9 cellular contexts compared by ENCODE assay signal in the genomic region with DNA sequence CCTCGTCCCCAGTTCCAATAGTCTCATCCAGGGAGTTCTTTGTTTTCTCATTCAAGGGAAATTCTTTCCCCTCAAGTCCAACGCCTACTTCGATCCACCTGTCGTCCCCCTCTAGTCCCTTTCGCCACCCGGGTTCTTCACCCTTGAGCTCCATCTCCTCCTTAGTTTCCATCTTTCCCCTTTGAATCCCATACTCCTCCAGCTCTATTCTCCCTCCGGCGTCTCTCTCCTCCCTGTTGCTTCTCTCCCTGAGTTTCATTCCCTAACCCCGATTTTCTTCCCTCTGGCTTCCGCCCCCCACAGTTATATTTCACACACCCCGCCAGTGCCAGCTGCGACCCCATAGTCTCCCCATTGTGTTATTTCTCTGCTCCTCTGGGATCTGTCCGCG. TPM values are rescaled to one million over a fixed set of nuclear protein-coding genes. Genes with fewer than 3 reads are reported as not detected.
DNase-seq lines count a peak whose midpoint lies in the region; ATAC-seq and TF ChIP-seq lines count a peak whose summit lies in the region.
"Had no signal": no experiment of that assay in that cellular context is flagged by ENCODE, and none has a peak within 500 bp of the region (broad histone marks: within the 10 kb centered on the region; RNA-seq: fewer than 3 reads in every experiment).

No MANE protein-coding gene starts in this region.

- ATAC-seq in GM18511 (IDR thresholded peaks at IDR 0.05; ENCODE audit: unreplicated experiment) (no peak), GM21576 (IDR thresholded peaks at IDR 0.05; ENCODE audit: unreplicated experiment) (no peak)

- H3K36me3 ChIP-seq in Caco-2 (ENCODE audit: control insufficient read depth, insufficient read depth, low read length) (no peaks in the 10 kb centered on the region), Karpas-422 (ENCODE audit: insufficient read depth, low read length) (peaks cover 6% of the 10 kb centered on the region; the same call in 1 of the 2 replicates), osteoblast (ENCODE audit: insufficient read depth, low read length) (no peaks in the 10 kb centered on the region)

- CTCF ChIA-PET in Caco-2 (lab: Charles Lee), result interaction anchor here (0.6 to 0.9 kb wide), 2 partner anchors 17 to 28 kb away, joined by 6 read pairs; a partner anchor contains a TSS

- intact Hi-C loops in Caco-2 (cut with micrococcal nuclease; ENCODE audit: unreplicated experiment), result no loop called here

- H3K9me3 ChIP-seq in Caco-2, result no peaks in the 10 kb centered on the region
- no peaks in the 10 kb centered on the region for H3K9me3 ChIP-seq in Karpas-422 (ENCODE audit: low read length)
- no peaks in the 10 kb centered on the region for H3K9me3 ChIP-seq in osteoblast (ENCODE audit: low read depth, low read length)

- in situ Hi-C loops in GM13977 (cut with MboI; ENCODE audit: low pct_unique_long_range_greater_than_20kb, low sequenced_read_pairs, unreplicated experiment), result no loop called here

- H3K4me3 ChIP-seq in Caco-2 (ENCODE audit: low read depth, low read length) (peak overlapping the region; percentile 65), Karpas-422 (ENCODE audit: low read length) (no peak overlapping the region), coronary artery (peak overlapping the region; percentile 80), osteoblast (ENCODE audit: insufficient read depth, low read length) (peak overlapping the region; percentile 76)

- no peak for TF ChIP-seq CTCF in Caco-2 (IDR thresholded peaks at IDR 0.05; ENCODE audit: insufficient read depth in 1 of 2, low read depth in 1 of 2, low read length in 1 of 2, severe bottlenecking in 1 of 2, unreplicated experiment in 1 of 2)
- TF ChIP-seq CTCF in coronary artery (IDR thresholded peaks at IDR 0.05), result no peak
- TF ChIP-seq CTCF in osteoblast (IDR thresholded peaks at IDR 0.05; ENCODE audit: extremely low read depth, low read depth, low read length), result no peak
- TF ChIP-seq CTCF in GM13977 (IDR thresholded peaks at IDR 0.05; ENCODE audit: extremely low read depth, insufficient read depth, missing control alignments), result no peak

- H3K27me3 ChIP-seq in Caco-2 (replicated peaks; ENCODE audit: control insufficient read depth, insufficient read depth, low read length) (peaks cover 6% of the 10 kb centered on the region), Karpas-422 (ENCODE audit: low read length) (no peaks in the 10 kb centered on the region), osteoblast (ENCODE audit: insufficient read depth, low read length) (peaks cover 51% of the 10 kb centered on the region)

- no peaks in the 10 kb centered on the region for H3K9me2 ChIP-seq in Karpas-422 (replicated peaks; ENCODE audit: insufficient read depth, low read length)

- H3K9me3 Mint-ChIP-seq in Caco-2 (ENCODE audit: unreplicated experiment), result peaks cover 8% of the 10 kb centered on the region

- POLR2A ChIA-PET in Caco-2 (lab: Charles Lee), result no interaction called here

- BruUV-seq in Caco-2 (replicated peaks; lab: Mats Ljungman, UMichigan), result no TSS peak

- H3K4me1 ChIP-seq in Caco-2, result 0 out of 2 replicates have a peak, but pooled peaks cover 3% of the 10 kb centered on the region
- H3K4me1 ChIP-seq in Karpas-422 (ENCODE audit: low read length), result peaks cover 21% of the 10 kb centered on the region
- peaks cover 10% of the 10 kb centered on the region for H3K4me1 ChIP-seq in osteoblast (ENCODE audit: insufficient read depth, low read length)

- H2AFZ ChIP-seq in Karpas-422 (ENCODE audit: low read length) (no peak overlapping the region), osteoblast (ENCODE audit: low read length) (no peak overlapping the region)

- no peak overlapping the region; the same call in 1 of the 2 replicates for H3K9ac ChIP-seq in Karpas-422 (ENCODE audit: low read length)

- no peak for DNase-seq in Caco-2
- no peak for DNase-seq in Karpas-422
- DNase-seq in coronary artery (ENCODE audit: low spot score), result no peak
- DNase-seq in osteoblast (ENCODE audit: insufficient read length, low spot score, missing footprints), result peak; percentile 87
- no peak for DNase-seq in GM13977 (ENCODE audit: low spot score)
- no peak for DNase-seq in stimulated activated CD4-positive, alpha-beta T cell treated with anti-CD3 and anti-CD28 coated beads, Interleukin-4, amount 100 ng/mL, for 24 hours
- DNase-seq: retina had no signal

- H3K36me3 Mint-ChIP-seq in Caco-2 (ENCODE audit: insufficient read depth, unreplicated experiment), result peaks cover 19% of the 10 kb centered on the region

- peak overlapping the region; percentile 46 for H3K27ac Mint-ChIP-seq in Caco-2 (ENCODE audit: unreplicated experiment)

- H3K79me2 ChIP-seq in Karpas-422 (ENCODE audit: low read length), result no peaks in the 10 kb centered on the region
- no peaks in the 10 kb centered on the region for H3K79me2 ChIP-seq in osteoblast (ENCODE audit: insufficient read depth, low read length)

- peaks cover 43% of the 10 kb centered on the region for H3K27me3 Mint-ChIP-seq in Caco-2 (ENCODE audit: insufficient read depth, unreplicated experiment)

- H4K20me1 ChIP-seq in Karpas-422 (ENCODE audit: insufficient read depth, low read depth, low read length) (no peaks in the 10 kb centered on the region), osteoblast (ENCODE audit: insufficient read depth, low read length) (no peaks in the 10 kb centered on the region)

- peak overlapping the region; percentile 79 for H3K4me3 Mint-ChIP-seq in Caco-2 (ENCODE audit: unreplicated experiment)

- peaks cover 23% of the 10 kb centered on the region for H3K4me1 Mint-ChIP-seq in Caco-2 (ENCODE audit: low read depth, unreplicated experiment)

- H3K27ac ChIP-seq in Karpas-422 (ENCODE audit: low read length) (no peak overlapping the region), coronary artery (peak overlapping the region in 1 of 2 donors; percentile 90), osteoblast (ENCODE audit: low read depth, low read length) (no peak overlapping the region)

- H3K4me2 ChIP-seq in Karpas-422 (ENCODE audit: low read depth, low read length, poor library complexity, severe bottlenecking) (peak overlapping the region; percentile 94), osteoblast (ENCODE audit: insufficient read depth, low read length) (peak overlapping the region; percentile 94)

RNA-seq across cellular contexts. Expression of a gene that starts 0.6 kb away (rescaled TPM):
- total RNA-seq in Caco-2 (2022) (0.21 and 0.36 TPM in 2 replicates), osteoblast (under 0.01 TPM in 2 replicates)
- 0.47 and 0.63 TPM in 2 replicates for total RNA-seq in Karpas-422 (2014; rRNA removed; shearing (Covaris generic); ENCODE audit: low replicate concordance)

RNA-seq across cellular contexts. Expression of a gene that starts 9.7 kb away (rescaled TPM):
- 150 and 167 TPM in 2 replicates for total RNA-seq in Caco-2 (2022)
- 163 and 223 TPM in 2 replicates for total RNA-seq in Karpas-422 (2014; rRNA removed; shearing (Covaris generic); ENCODE audit: low replicate concordance)
- total RNA-seq in osteoblast, result 79.3 and 80.7 TPM in 2 replicates

RNA-seq across cellular contexts. Expression of a gene that starts 11.1 kb away (rescaled TPM):
- total RNA-seq in Caco-2 (2022) (42.1 and 45.0 TPM in 2 replicates), osteoblast (26.4 and 32.7 TPM in 2 replicates)
- total RNA-seq in Karpas-422 (2014; rRNA removed; shearing (Covaris generic); ENCODE audit: low replicate concordance), result 15.9 and 83.3 TPM in 2 replicates

RNA-seq across cellular contexts. Expression of a gene that starts 16.8 kb away (rescaled TPM):
- 0.25 TPM in 1 of 2 replicates, not detected in the other for total RNA-seq in Caco-2 (2022)
- total RNA-seq in Karpas-422 (2014; rRNA removed; shearing (Covaris generic); ENCODE audit: low replicate concordance), result 0.18 and 0.34 TPM in 2 replicates
- not detected in 2 replicates for total RNA-seq in osteoblast

RNA-seq across cellular contexts. Expression of a gene that starts 18.7 kb away (rescaled TPM):
- total RNA-seq in Caco-2 (2022), result not detected in 2 replicates
- not detected in 2 replicates for total RNA-seq in Karpas-422 (2014; rRNA removed; shearing (Covaris generic); ENCODE audit: low replicate concordance)
- not detected in 2 replicates for total RNA-seq in osteoblast
